19 cellular contexts compared by ENCODE assay signal in genomic region chr5:73892806-73893205, GRCh38.
DNase-seq lines count a peak whose midpoint lies in the region; TF ChIP-seq lines count a peak whose summit lies in the region.
"Had no signal": no experiment of that assay in that cellular context is flagged by ENCODE, and none has a peak within 500 bp of the region (broad histone marks: within the 10 kb centered on the region; RNA-seq: fewer than 3 reads in every experiment).

No MANE protein-coding gene starts in this region.

- peak overlapping the region; percentile 41 for H3K9ac ChIP-seq in mesenchymal stem cell (ENCODE audit: low read length)
- H3K9ac ChIP-seq: BLaER1 treated with 17β-estradiol and CSF1 and Interleukin-3, amounts not matched to agents 10 nM and 100 nM had no signal

- peaks cover 39% of the 10 kb centered on the region for H3K79me1 ChIP-seq in mesenchymal stem cell (replicated peaks; ENCODE audit: low read length, poor library complexity, severe bottlenecking)

- peak; percentile 86 for DNase-seq in AG20443 (ENCODE audit: low spot score)
- peak; percentile 15 for DNase-seq in MG63
- DNase-seq in cardiac fibroblast (ENCODE audit: low read depth in 2 of 2) = peak; percentile 90 to 98
- DNase-seq in mesenchymal stem cell = peak; percentile 69
- no peak for DNase-seq in activated CD8-positive, alpha-beta memory T cell treated with anti-CD3 and anti-CD28 coated beads, Interleukin-2, amount 50 U/mL, for 48 hours
- no peak for DNase-seq in NCI-H1436 treated with DMSO at 0.1 percent for 48 hours (lab: John Stamatoyannopoulos, UW)
- DNase-seq in HAP-1 (ENCODE audit: low spot score in 2 of 2) = no peak
- no peak for DNase-seq in activated T-cell treated with anti-CD3 and anti-CD28 coated beads, Interleukin-2, amount 50 U/mL, for 24 hours
- DNase-seq: activated CD4-positive, alpha-beta T cell treated with anti-CD3 and anti-CD28 coated beads, Interleukin-2, amount 50 U/mL, for 1 hour; DMS79; lower lobe of right lung; NCI-H1417 treated with DMSO at 0.1 percent for 48 hours; NCI-H2227 treated with DMSO at 0.1 percent for 48 hours; NK-92 treated with Interleukin-12 subunit alpha and Interleukin-12 subunit beta, amount 100 ng/mL, for 24 hours; Right ventricle myocardium superior; T-helper 9 cell had no signal

- H3K9me3 ChIP-seq in MG63 = no peaks in the 10 kb centered on the region
- no peaks in the 10 kb centered on the region for H3K9me3 ChIP-seq in mesenchymal stem cell (ENCODE audit: control insufficient read depth, low read length)
- no peaks in the 10 kb centered on the region for H3K9me3 ChIP-seq in HAP-1
- H3K9me3 ChIP-seq: BLaER1 treated with 17β-estradiol and CSF1 and Interleukin-3, amounts not matched to agents 10 nM and 100 nM; gastroesophageal sphincter; lower lobe of right lung had no signal

- no peak overlapping the region for H3K14ac ChIP-seq in mesenchymal stem cell (ENCODE audit: low read length in 2 of 2)

- no peak overlapping the region for H2AK5ac ChIP-seq in mesenchymal stem cell (ENCODE audit: low read length, severe bottlenecking)

- H3K27ac ChIP-seq in mesenchymal stem cell (ENCODE audit: low read length, poor library complexity, severe bottlenecking) = no peak overlapping the region
- H3K27ac ChIP-seq: BLaER1 treated with 17β-estradiol and CSF1 and Interleukin-3, amounts not matched to agents 10 nM and 100 nM; gastroesophageal sphincter; lower lobe of right lung had no signal

- H3K4me3 Mint-ChIP-seq in activated T-cell treated with anti-CD3 and anti-CD28 coated beads, Interleukin-2, amount 50 U/mL, for 24 hours = no peak overlapping the region
- H3K4me3 Mint-ChIP-seq: natural killer cell treated with Interleukin-12 subunit alpha and Interleukin-12 subunit beta and Interleukin-15 and Interleukin-18, amount 100 ng/mL, for 72 hours had no signal

- no peak overlapping the region for H2AFZ ChIP-seq in mesenchymal stem cell (ENCODE audit: low read depth, low read length)

- no peak overlapping the region for H4K8ac ChIP-seq in mesenchymal stem cell (ENCODE audit: low read length)

- no peaks in the 10 kb centered on the region for H3K9me3 Mint-ChIP-seq in activated T-cell treated with anti-CD3 and anti-CD28 coated beads, Interleukin-2, amount 50 U/mL, for 24 hours
- H3K9me3 Mint-ChIP-seq: natural killer cell treated with Interleukin-12 subunit alpha and Interleukin-12 subunit beta and Interleukin-15 and Interleukin-18, amount 100 ng/mL, for 72 hours had no signal

- H3K36me3 ChIP-seq in MG63 (peaks cover 19% of the 10 kb centered on the region), mesenchymal stem cell (ENCODE audit: control insufficient read depth in 1 of 2, insufficient read depth in 2 of 2, low read depth in 1 of 2, low read length in 2 of 2) (peaks cover 0 to 45% of the 10 kb centered on the region in 2 experiments), HAP-1 (replicated peaks) (no peaks in the 10 kb centered on the region)
- H3K36me3 ChIP-seq: BLaER1 treated with 17β-estradiol and CSF1 and Interleukin-3, amounts not matched to agents 10 nM and 100 nM had no signal

- H3K27ac Mint-ChIP-seq in activated T-cell treated with anti-CD3 and anti-CD28 coated beads, Interleukin-2, amount 50 U/mL, for 24 hours = no peak overlapping the region
- H3K27ac Mint-ChIP-seq: natural killer cell treated with Interleukin-12 subunit alpha and Interleukin-12 subunit beta and Interleukin-15 and Interleukin-18, amount 100 ng/mL, for 72 hours had no signal

- H2BK12ac ChIP-seq in mesenchymal stem cell (ENCODE audit: low read length in 2 of 2) = no peak overlapping the region

- no peak overlapping the region for H2BK120ac ChIP-seq in mesenchymal stem cell (ENCODE audit: low read depth, low read length)

- H4K91ac ChIP-seq in mesenchymal stem cell (ENCODE audit: low read length) = no peak overlapping the region

- 100% methylated on average over 1 of the region's 1 CpG for WGBS in mesenchymal stem cell

- H3K27me3 Mint-ChIP-seq in activated T-cell treated with anti-CD3 and anti-CD28 coated beads, Interleukin-2, amount 50 U/mL, for 24 hours = peaks cover 57% of the 10 kb centered on the region

- in situ Hi-C loops in HAP-1 (cut with MboI; ENCODE audit: low sequenced_read_pairs) = no loop called here

- H3K4me1 Mint-ChIP-seq in activated T-cell treated with anti-CD3 and anti-CD28 coated beads, Interleukin-2, amount 50 U/mL, for 24 hours (ENCODE audit: low read depth) = no peaks in the 10 kb centered on the region

- H3K4me3 ChIP-seq in MG63 = no peak overlapping the region
- H3K4me3 ChIP-seq in cardiac fibroblast (replicated peaks in 1 of 2; ENCODE audit: low read depth in 2 of 2, low read length in 2 of 2) = no peak overlapping the region
- H3K4me3 ChIP-seq in mesenchymal stem cell (ENCODE audit: insufficient read depth in 1 of 2, low read depth in 1 of 2, low read length in 2 of 2) = peak overlapping the region in 1 of 2 experiments; percentile 31
- H3K4me3 ChIP-seq in HAP-1 = no peak overlapping the region
- H3K4me3 ChIP-seq: BLaER1 treated with 17β-estradiol and CSF1 and Interleukin-3, amounts not matched to agents 10 nM and 100 nM; gastroesophageal sphincter; lower lobe of right lung had no signal

- H3K23ac ChIP-seq in mesenchymal stem cell (ENCODE audit: low read length in 2 of 2) = no peak overlapping the region

- H2BK15ac ChIP-seq in mesenchymal stem cell (ENCODE audit: low read depth, poor library complexity, severe bottlenecking) = no peak overlapping the region

- H3K4me2 ChIP-seq in mesenchymal stem cell (ENCODE audit: low read length, poor library complexity, severe bottlenecking) = no peak overlapping the region
- H3K4me2 ChIP-seq: BLaER1 treated with 17β-estradiol and CSF1 and Interleukin-3, amounts not matched to agents 10 nM and 100 nM had no signal

- H3K27me3 ChIP-seq in MG63 (no peaks in the 10 kb centered on the region), mesenchymal stem cell (ENCODE audit: control insufficient read depth in 1 of 2, insufficient read depth in 1 of 2, low read length in 2 of 2) (no peaks in the 10 kb centered on the region), HAP-1 (ENCODE audit: low read depth) (peaks cover 6% of the 10 kb centered on the region; the same call in 1 of the 2 replicates)
- H3K27me3 ChIP-seq: BLaER1 treated with 17β-estradiol and CSF1 and Interleukin-3, amounts not matched to agents 10 nM and 100 nM; gastroesophageal sphincter had no signal

- H3K4me1 ChIP-seq in mesenchymal stem cell (ENCODE audit: control insufficient read depth, insufficient read depth, low read depth, low read length) = peaks cover 5% of the 10 kb centered on the region
- no peaks in the 10 kb centered on the region for H3K4me1 ChIP-seq in HAP-1
- H3K4me1 ChIP-seq: gastroesophageal sphincter, lower lobe of right lung had no signal

- H2BK5ac ChIP-seq in mesenchymal stem cell (ENCODE audit: low read depth, low read length, poor library complexity, severe bottlenecking) = no peak overlapping the region

- H3K36me3 Mint-ChIP-seq in activated T-cell treated with anti-CD3 and anti-CD28 coated beads, Interleukin-2, amount 50 U/mL, for 24 hours (ENCODE audit: low read depth) = no peaks in the 10 kb centered on the region
- H3K36me3 Mint-ChIP-seq: natural killer cell treated with Interleukin-12 subunit alpha and Interleukin-12 subunit beta and Interleukin-15 and Interleukin-18, amount 100 ng/mL, for 72 hours had no signal

- H3K4ac ChIP-seq in mesenchymal stem cell (ENCODE audit: low read depth in 1 of 2, low read length in 2 of 2) = no peak overlapping the region

- no peak overlapping the region for H3K18ac ChIP-seq in mesenchymal stem cell (ENCODE audit: low read depth in 1 of 2, low read length in 2 of 2)

- no peak for TF ChIP-seq CTCF in cardiac fibroblast (IDR thresholded peaks at IDR 0.05; ENCODE audit: low read depth, low read length)

Comparison
In these comparisons a context has a peak if more than half of its experiments do, and no peak if none do; other contexts are left out.
1. DNase-seq: peak in AG20443 (single experiment), MG63 (single experiment), cardiac fibroblast (2 of 2) and mesenchymal stem cell (single experiment); none in activated CD8-positive, alpha-beta memory T cell treated with anti-CD3 and anti-CD28 coated beads, Interleukin-2, amount 50 U/mL, for 48 hours (single experiment), NCI-H1436 treated with DMSO at 0.1 percent for 48 hours (single experiment), HAP-1 (0 of 2) and activated T-cell treated with anti-CD3 and anti-CD28 coated beads, Interleukin-2, amount 50 U/mL, for 24 hours (single experiment).